In genomic region chr1:15735304-15736034, GRCh38 we compare ENCODE assay signal across 13 cellular contexts. TPM values are rescaled to one million over a fixed set of nuclear protein-coding genes. Genes with fewer than 3 reads are reported as not detected.
A peak's percentile ranks its signal among the peaks of the same experiment; 100 is the strongest.
DNase-seq lines count a peak whose midpoint lies in the region; ATAC-seq and TF ChIP-seq lines count a peak whose summit lies in the region.
"Had no signal": no experiment of that assay in that cellular context is flagged by ENCODE, and none has a peak within 500 bp of the region (broad histone marks: within the 10 kb centered on the region; RNA-seq: fewer than 3 reads in every experiment).

No MANE protein-coding gene starts in this region.

- ATAC-seq in upper lobe of left lung (ENCODE audit: low FRiP score in 2 of 2) (peak in 1 of 2 donors; percentile 9), HG03521 (IDR thresholded peaks at IDR 0.05; ENCODE audit: unreplicated experiment) (no peak)
- ATAC-seq: effector memory CD8-positive, alpha-beta T cell; naive thymus-derived CD8-positive, alpha-beta T cell had no signal

- TF ChIP-seq POLR2A in breast epithelium (IDR thresholded peaks at IDR 0.05): no peak
- TF ChIP-seq POLR2A in upper lobe of left lung (IDR thresholded peaks at IDR 0.05): no peak

- no peaks in the 10 kb centered on the region for H3K4me1 Mint-ChIP-seq in MCF 10A (ENCODE audit: insufficient read depth, unreplicated experiment)

- H3K9ac ChIP-seq in liver (ENCODE audit: low read depth in 1 of 2, low read length in 2 of 2): no peak overlapping the region

- H3K4me1 ChIP-seq in breast epithelium (no peaks in the 10 kb centered on the region), liver (ENCODE audit: control insufficient read depth in 4 of 4, insufficient read depth in 4 of 4, low read length in 3 of 4) (peaks cover 17 to 39% (median 27%) of the 10 kb centered on the region in 4 donors), upper lobe of left lung (peaks cover 18 to 36% (median 27%) of the 10 kb centered on the region in 4 donors)

- H3K9me3 Mint-ChIP-seq in MCF 10A (ENCODE audit: unreplicated experiment): no peaks in the 10 kb centered on the region
- H3K9me3 Mint-ChIP-seq: effector memory CD8-positive, alpha-beta T cell; naive thymus-derived CD8-positive, alpha-beta T cell; stimulated activated naive CD8-positive, alpha-beta T cell treated with anti-CD3 and anti-CD28 coated beads, Interleukin-15, Interleukin-2, amounts not matched to agents 100 ng/mL and 50 ng/mL, for 24 hours had no signal

- TF ChIP-seq EP300 in upper lobe of left lung (IDR thresholded peaks at IDR 0.05): no peak

- H3K36me3 ChIP-seq in breast epithelium (peaks cover 10% of the 10 kb centered on the region), liver (ENCODE audit: control insufficient read depth in 4 of 4, insufficient read depth in 3 of 4, low read depth in 1 of 4, low read length in 3 of 4) (peaks cover 3 to 33% (median 13%) of the 10 kb centered on the region in 4 donors), upper lobe of left lung (peaks cover 24 to 49% (median 41%) of the 10 kb centered on the region in 4 donors)

- POLR2A ChIA-PET in MCF 10A (lab: Yijun Ruan, JAX): interaction anchor here (1.4 kb wide), 1 partner anchor 55 kb away, joined by 3 read pairs; no protein-coding TSS in a partner anchor

- peak overlapping the region; percentile 36 to 39 for H3K27ac ChIP-seq in breast epithelium
- H3K27ac ChIP-seq in liver (ENCODE audit: low read depth in 1 of 2, low read length in 2 of 2): peak overlapping the region; percentile 48 to 62
- peak overlapping the region; percentile 7 to 81 (median 74) for H3K27ac ChIP-seq in upper lobe of left lung

- TF ChIP-seq RAD21 in liver (IDR thresholded peaks at IDR 0.05): no peak

- no peak overlapping the region for H3K4me3 ChIP-seq in breast epithelium
- H3K4me3 ChIP-seq in liver (ENCODE audit: low read depth in 1 of 3, low read length in 3 of 3): no peak overlapping the region
- H3K4me3 ChIP-seq in upper lobe of left lung: no peak overlapping the region

- H3K4me3 Mint-ChIP-seq in MCF 10A (ENCODE audit: unreplicated experiment): no peak overlapping the region
- H3K4me3 Mint-ChIP-seq: effector memory CD8-positive, alpha-beta T cell; naive thymus-derived CD8-positive, alpha-beta T cell; stimulated activated naive CD8-positive, alpha-beta T cell treated with anti-CD3 and anti-CD28 coated beads, Interleukin-15, Interleukin-2, amounts not matched to agents 100 ng/mL and 50 ng/mL, for 24 hours had no signal

- intact Hi-C loops in breast epithelium (cut with DNase I; ENCODE audit: low total_unique reads): no loop called here
- intact Hi-C loops in MCF 10A (cut with micrococcal nuclease): no loop called here

- no peaks in the 10 kb centered on the region for H3K27me3 ChIP-seq in breast epithelium
- no peaks in the 10 kb centered on the region for H3K27me3 ChIP-seq in liver (ENCODE audit: control insufficient read depth in 4 of 4, insufficient read depth in 4 of 4, low read length in 3 of 4)
- no peaks in the 10 kb centered on the region for H3K27me3 ChIP-seq in upper lobe of left lung

- TF ChIP-seq CTCF in breast epithelium (IDR thresholded peaks at IDR 0.05) (no peak), MCF 10A (IDR thresholded peaks at IDR 0.05; ENCODE audit: unreplicated experiment) (no peak), liver (IDR thresholded peaks at IDR 0.05; ENCODE audit: low read depth, low read length, missing input control) (no peak), upper lobe of left lung (IDR thresholded peaks at IDR 0.05) (no peak)

- no peaks in the 10 kb centered on the region for H3K9me3 ChIP-seq in breast epithelium
- H3K9me3 ChIP-seq in liver (ENCODE audit: control insufficient read depth in 4 of 4, low read length in 3 of 4): no peaks in the 10 kb centered on the region
- no peaks in the 10 kb centered on the region for H3K9me3 ChIP-seq in upper lobe of left lung

- DNase-seq in breast epithelium (ENCODE audit: low spot score in 2 of 2): no peak
- no peak for DNase-seq in MCF 10A (ENCODE audit: unreplicated experiment)
- DNase-seq in upper lobe of left lung: peak in 1 of 2 donors; percentile 45
- DNase-seq in stimulated activated CD4-positive, alpha-beta T cell treated with anti-CD3 and anti-CD28 coated beads, Interleukin-12 subunit alpha, Interleukin-12 subunit beta, amount 100 ng/mL, for 4 hours: no peak
- DNase-seq: activated CD8-positive, alpha-beta memory T cell treated with anti-CD3 and anti-CD28 coated beads for 24 hours; DND-41; effector memory CD8-positive, alpha-beta T cell; naive thymus-derived CD8-positive, alpha-beta T cell; NCI-H1092 treated with DMSO at 0.1 percent for 48 hours; T-helper 1 cell had no signal

- H3K36me3 Mint-ChIP-seq in MCF 10A (ENCODE audit: insufficient read depth, unreplicated experiment): peaks cover 24% of the 10 kb centered on the region

- H3K27me3 Mint-ChIP-seq in MCF 10A (ENCODE audit: insufficient read depth, unreplicated experiment): no peaks in the 10 kb centered on the region
- H3K27me3 Mint-ChIP-seq: effector memory CD8-positive, alpha-beta T cell; naive thymus-derived CD8-positive, alpha-beta T cell; stimulated activated naive CD8-positive, alpha-beta T cell treated with anti-CD3 and anti-CD28 coated beads, Interleukin-15, Interleukin-2, amounts not matched to agents 100 ng/mL and 50 ng/mL, for 24 hours had no signal

- H3K27ac Mint-ChIP-seq in MCF 10A (ENCODE audit: low read depth, unreplicated experiment): no peak overlapping the region
- H3K27ac Mint-ChIP-seq: effector memory CD8-positive, alpha-beta T cell; stimulated activated naive CD8-positive, alpha-beta T cell treated with anti-CD3 and anti-CD28 coated beads, Interleukin-15, Interleukin-2, amounts not matched to agents 100 ng/mL and 50 ng/mL, for 24 hours had no signal

- WGBS in liver: 46% methylated on average over 12 of the region's 12 CpGs
- WGBS in upper lobe of left lung, 2 donors: 70 to 83% methylated on average over 7 to 11 of the region's 12 CpGs

- CTCF ChIA-PET in MCF 10A (lab: Yijun Ruan, JAX): interaction anchor here (0.6 kb wide), 2 partner anchors 9 to 596 kb away, joined by 3 read pairs; no protein-coding TSS in a partner anchor

- no TSS peak for BruUV-seq in MCF 10A (replicated peaks; lab: Mats Ljungman, UMichigan)

TF ChIP-seq in liver, 16 proteins besides CTCF, POLR2A, EP300 and RAD21:
- TF ChIP-seq REST (IDR thresholded peaks at IDR 0.05): no peak
- no peak for TF ChIP-seq YY1 (IDR thresholded peaks at IDR 0.05)
- TF ChIP-seq GABPA (IDR thresholded peaks at IDR 0.05 in 1 of 2, conservative IDR thresholded peaks at IDR 0.05 in 1 of 2): no peak
- no peak for TF ChIP-seq HNF4G (IDR thresholded peaks at IDR 0.05)
- no peak for TF ChIP-seq TAF1 (conservative IDR thresholded peaks at IDR 0.05)

RNA-seq across cellular contexts. Expression of gene SLC25A34, which starts 0.6 kb away (rescaled TPM):
- 1 to 10 TPM; 1.0 to 1.8 (median 1.3) TPM for total RNA-seq in breast epithelium
- total RNA-seq in MCF 10A (2022): 0.79 and 1.3 TPM in 2 replicates
- total RNA-seq in liver: 1 to 10 TPM in 1 of 2 donors, under 1 TPM in 1; 0.79 to 7.3 TPM
- 1 to 10 TPM; 1.8 to 3.1 TPM for polyA plus RNA-seq in liver
- 10 to 100 TPM in 1 of 6 donors, 1 to 10 TPM in 5; 1.5 to 12.1 (median 4.3) TPM for total RNA-seq in upper lobe of left lung

RNA-seq across cellular contexts. Expression of gene TMEM82, which starts 6.8 kb away (rescaled TPM):
- total RNA-seq in breast epithelium (not detected), MCF 10A (2022) (not detected in 2 replicates), liver (1 to 10 TPM; 5.6 to 5.8 TPM), upper lobe of left lung (not detected)
- 10 to 100 TPM; 20.9 to 26.3 TPM for polyA plus RNA-seq in liver
- total RNA-seq: naive thymus-derived CD8-positive, alpha-beta T cell had no signal
- polyA plus RNA-seq: naive thymus-derived CD8-positive, alpha-beta T cell had no signal

RNA-seq across cellular contexts. Expression of gene FBLIM1, which starts 23.1 kb away (rescaled TPM):
- 10 to 100 TPM; 17.4 to 73.4 (median 42.6) TPM for total RNA-seq in breast epithelium
- total RNA-seq in MCF 10A (2022): 78.2 and 101 TPM in 2 replicates
- total RNA-seq in liver: 1 to 10 TPM; 3.6 to 6.4 TPM
- 1 to 10 TPM; 3.6 to 3.8 TPM for polyA plus RNA-seq in liver
- total RNA-seq in upper lobe of left lung: 10 to 100 TPM; 11.2 to 51.3 (median 35.1) TPM
- total RNA-seq: naive thymus-derived CD8-positive, alpha-beta T cell had no signal
- polyA plus RNA-seq: naive thymus-derived CD8-positive, alpha-beta T cell had no signal

RNA-seq across cellular contexts. Expression of gene PLEKHM2, which starts 51.3 kb away (rescaled TPM):
- 10 to 100 TPM; 29.7 to 56.5 (median 41.6) TPM for total RNA-seq in breast epithelium
- 51.5 and 65.8 TPM in 2 replicates for total RNA-seq in MCF 10A (2022)
- total RNA-seq in liver: 10 to 100 TPM; 18.9 to 22.6 TPM
- 10 to 100 TPM in 1 of 2 donors, 1 to 10 TPM in 1; 4.1 to 15.1 TPM for polyA plus RNA-seq in liver
- total RNA-seq in upper lobe of left lung: 100 to 1,000 TPM in 1 of 6 donors, 10 to 100 TPM in 5; 50.3 to 120 (median 83.3) TPM
